9 cellular contexts compared by ENCODE assay signal in genomic region chr20:46350201-46350985, GRCh38. TPM values are rescaled to one million over a fixed set of nuclear protein-coding genes. Genes with fewer than 3 reads are reported as not detected.
DNase-seq lines count a peak whose midpoint lies in the region; ATAC-seq, FAIRE-seq and TF ChIP-seq lines count a peak whose summit lies in the region.
"Had no signal": no experiment of that assay in that cellular context is flagged by ENCODE, and none has a peak within 500 bp of the region (broad histone marks: within the 10 kb centered on the region; RNA-seq: fewer than 3 reads in every experiment).

No MANE protein-coding gene starts in this region.

- peak overlapping the region; percentile 64 to 78 (median 76) for H3K27ac Mint-ChIP-seq in CD4-positive, CD25-positive, alpha-beta regulatory T cell
- peak overlapping the region in 2 of 3 donors; percentile 78 to 86 for H3K27ac Mint-ChIP-seq in IgD-negative memory B cell

- CTCF ChIA-PET in HepG2 (lab: Yijun Ruan, JAX; ENCODE audit: low intra/inter-chr PET ratio, low total read pairs) = no interaction called here

- no peaks in the 10 kb centered on the region for H3K27me3 Mint-ChIP-seq in CD4-positive, CD25-positive, alpha-beta regulatory T cell
- H3K27me3 Mint-ChIP-seq in IgD-negative memory B cell = no peaks in the 10 kb centered on the region

- intact Hi-C loops in HepG2 (cut with micrococcal nuclease; ENCODE audit: unreplicated experiment) = no loop called here
- intact Hi-C loops in psoas muscle (cut with DNase I) = loop anchor here in 1 of 2 donors (1.0 kb wide), 1 partner anchor 220 kb away; no protein-coding TSS in a partner anchor
- intact Hi-C loops in ascending aorta (cut with DNase I) = no loop called here

- no peak overlapping the region for H2AFZ ChIP-seq in HepG2 (ENCODE audit: low read length)

- peaks cover 38% of the 10 kb centered on the region for H3K36me3 ChIP-seq in CD4-positive, CD25-positive, alpha-beta regulatory T cell (ENCODE audit: control insufficient read depth, insufficient read depth, low read length)
- peaks cover 33% of the 10 kb centered on the region for H3K36me3 ChIP-seq in adipocyte (ENCODE audit: control insufficient read depth, insufficient read depth, low read length, severe bottlenecking)
- peaks cover 17 to 19% of the 10 kb centered on the region in 2 experiments; a peak in 3 of 5 replicates for H3K36me3 ChIP-seq in HepG2 (replicated peaks in 1 of 2; ENCODE audit: control insufficient read depth in 1 of 2, insufficient read depth in 2 of 2, low read length in 2 of 2)
- peaks cover 0 to 58% of the 10 kb centered on the region in 2 donors for H3K36me3 ChIP-seq in psoas muscle (ENCODE audit: insufficient read depth in 1 of 2, low read depth in 1 of 2)
- peaks cover 11 to 26% of the 10 kb centered on the region in 2 donors for H3K36me3 ChIP-seq in ascending aorta

- ATAC-seq in CD4-positive, CD25-positive, alpha-beta regulatory T cell (ENCODE audit: low read depth in 2 of 2) = peak in 1 of 2 donors; percentile 32
- ATAC-seq in HepG2 = peak; percentile 11
- no peak for ATAC-seq in psoas muscle
- no peak for ATAC-seq in left lobe of liver

- H3K36me3 Mint-ChIP-seq in CD4-positive, CD25-positive, alpha-beta regulatory T cell = peaks cover 14% of the 10 kb centered on the region
- peaks cover 6% of the 10 kb centered on the region for H3K36me3 Mint-ChIP-seq in IgD-negative memory B cell

- H3K79me2 ChIP-seq in HepG2 (ENCODE audit: insufficient read depth, low read length) = no peaks in the 10 kb centered on the region

- H3K4me2 ChIP-seq in HepG2 (ENCODE audit: low read depth, low read length) = no peak overlapping the region; the same call in 1 of the 2 replicates

- in situ Hi-C loops in HepG2 (cut with HindIII; ENCODE audit: extremely low pct_ligation_motif_present, low pct_unique_long_range_greater_than_20kb) = loop anchor here (25.0 kb wide), 1 partner anchor 563 kb away; the partner anchor contains the start of genes DNTTIP1 and WFDC3

- H3K9ac ChIP-seq in adipocyte (ENCODE audit: low read length) = peak overlapping the region; percentile 47
- no peak overlapping the region for H3K9ac ChIP-seq in HepG2 (ENCODE audit: insufficient read depth, low read depth, low read length)

- H3K27ac ChIP-seq in CD4-positive, CD25-positive, alpha-beta regulatory T cell (ENCODE audit: insufficient read depth, low read length, poor library complexity, severe bottlenecking) = no peak overlapping the region
- peak overlapping the region; percentile 2 for H3K27ac ChIP-seq in HepG2 (ENCODE audit: extremely low read length, insufficient read depth, low read length)
- H3K27ac ChIP-seq in psoas muscle = no peak overlapping the region
- H3K27ac ChIP-seq in ascending aorta = no peak overlapping the region

- H3K4me1 Mint-ChIP-seq in CD4-positive, CD25-positive, alpha-beta regulatory T cell = peaks cover 0 to 24% (median 15%) of the 10 kb centered on the region in 4 donors
- H3K4me1 Mint-ChIP-seq in IgD-negative memory B cell = peaks cover 16 to 24% (median 19%) of the 10 kb centered on the region in 3 donors

- H3K4me1 ChIP-seq in CD4-positive, CD25-positive, alpha-beta regulatory T cell (ENCODE audit: control insufficient read depth, insufficient read depth, low read length, poor library complexity, severe bottlenecking) = no peaks in the 10 kb centered on the region
- H3K4me1 ChIP-seq in adipocyte (ENCODE audit: control insufficient read depth, insufficient read depth, low read length) = peaks cover 28% of the 10 kb centered on the region
- peaks cover 47% of the 10 kb centered on the region for H3K4me1 ChIP-seq in HepG2 (ENCODE audit: insufficient read depth, low read length)
- H3K4me1 ChIP-seq in psoas muscle = no peaks in the 10 kb centered on the region
- no peaks in the 10 kb centered on the region for H3K4me1 ChIP-seq in ascending aorta

- TF ChIP-seq CTCF in HepG2 (CRISPR knock-in tag; IDR thresholded peaks at IDR 0.05) = no peak
- no peak for TF ChIP-seq CTCF in psoas muscle (IDR thresholded peaks at IDR 0.05)
- TF ChIP-seq CTCF in ascending aorta (IDR thresholded peaks at IDR 0.05) = no peak

- DNase-seq in CD4-positive, CD25-positive, alpha-beta regulatory T cell = peak in 1 of 3 donors; percentile 38
- DNase-seq in GM19239 (ENCODE audit: insufficient read length, low spot score) (peak; percentile 76), adipocyte (ENCODE audit: low read depth) (peak; percentile 80), HepG2 (ENCODE audit: low spot score) (no peak), psoas muscle (no peak), ascending aorta (ENCODE audit: low spot score in 2 of 2) (no peak), left lobe of liver (ENCODE audit: low spot score) (no peak)

- FAIRE-seq in GM19239 (lab: Jason Lieb, UNC) (peak; percentile 79), HepG2 (lab: Jason Lieb, UNC) (no peak)

- TF ChIP-seq EP300 in HepG2 (IDR thresholded peaks at IDR 0.05; ENCODE audit: low read depth in 2 of 2, low read length in 2 of 2) (no peak), HepG2 (CRISPR knock-in tag; IDR thresholded peaks at IDR 0.05; ENCODE audit: borderline replicate concordance) (no peak)

- no peaks in the 10 kb centered on the region for H3K27me3 ChIP-seq in CD4-positive, CD25-positive, alpha-beta regulatory T cell (ENCODE audit: control insufficient read depth, insufficient read depth, low read length)
- no peaks in the 10 kb centered on the region for H3K27me3 ChIP-seq in adipocyte (replicated peaks; ENCODE audit: control insufficient read depth, insufficient read depth, low read length)
- no peaks in the 10 kb centered on the region for H3K27me3 ChIP-seq in HepG2 (ENCODE audit: control insufficient read depth in 1 of 2, insufficient read depth in 2 of 2, low read length in 2 of 2)
- H3K27me3 ChIP-seq in psoas muscle (ENCODE audit: insufficient read depth in 3 of 3, low read length in 2 of 3) = no peaks in the 10 kb centered on the region
- H3K27me3 ChIP-seq in ascending aorta = no peaks in the 10 kb centered on the region

- TF ChIP-seq POLR2A in HepG2 (IDR thresholded peaks at IDR 0.05; ENCODE audit: insufficient read depth in 1 of 2, low read depth in 2 of 2, low read length in 2 of 2) = no peak

- no peaks in the 10 kb centered on the region for H3K9me3 Mint-ChIP-seq in CD4-positive, CD25-positive, alpha-beta regulatory T cell
- H3K9me3 Mint-ChIP-seq in IgD-negative memory B cell = no peaks in the 10 kb centered on the region

- BruUV-seq in HepG2 (replicated peaks; lab: Mats Ljungman, UMichigan) = no TSS peak

- TF ChIP-seq RAD21 in HepG2 (CRISPR knock-in tag; IDR thresholded peaks at IDR 0.05) = no peak

- H3K4me3 Mint-ChIP-seq in CD4-positive, CD25-positive, alpha-beta regulatory T cell = no peak overlapping the region
- H3K4me3 Mint-ChIP-seq in IgD-negative memory B cell = peak overlapping the region in 3 of 4 donors; percentile 47 to 79 (median 63)

- H4K20me1 ChIP-seq in HepG2 (ENCODE audit: insufficient read depth, low read length) = no peaks in the 10 kb centered on the region; the same call in 1 of the 2 replicates

- WGBS in HepG2 (ENCODE audit: low lambda C conversion rate) = 80% methylated on average over 13 of the region's 13 CpGs
- WGBS in psoas muscle, 3 donors = 67 to 70% (median 68%) methylated on average over 13 of the region's 13 CpGs

- no peak overlapping the region for H3K4me3 ChIP-seq in CD4-positive, CD25-positive, alpha-beta regulatory T cell (ENCODE audit: low read depth, low read length)
- H3K4me3 ChIP-seq in adipocyte (ENCODE audit: low read length) = no peak overlapping the region
- H3K4me3 ChIP-seq in HepG2 (replicated peaks in 1 of 3; ENCODE audit: insufficient read depth in 1 of 3, low read depth in 2 of 3, low read length in 3 of 3) = no peak overlapping the region
- H3K4me3 ChIP-seq in psoas muscle = no peak overlapping the region
- no peak overlapping the region for H3K4me3 ChIP-seq in ascending aorta

- POLR2A ChIA-PET in HepG2 (lab: Yijun Ruan, JAX) = interaction anchor here (1.0 to 4.7 kb wide), 2 partner anchors 12 to 14 kb away, joined by 3 to 37 read pairs; no protein-coding TSS in a partner anchor

- no peaks in the 10 kb centered on the region for H3K9me3 ChIP-seq in CD4-positive, CD25-positive, alpha-beta regulatory T cell (ENCODE audit: control insufficient read depth in 2 of 2, low read length in 2 of 2)
- H3K9me3 ChIP-seq in adipocyte (ENCODE audit: control insufficient read depth, low read length) (no peaks in the 10 kb centered on the region), HepG2 (ENCODE audit: low read length) (no peaks in the 10 kb centered on the region), psoas muscle (no peaks in the 10 kb centered on the region), ascending aorta (no peaks in the 10 kb centered on the region)

RNA-seq across cellular contexts. Expression of gene CDH22, which starts 42.1 kb away (rescaled TPM):
- not detected for total RNA-seq in CD4-positive, CD25-positive, alpha-beta regulatory T cell
- polyA plus RNA-seq in CD4-positive, CD25-positive, alpha-beta regulatory T cell = not detected
- polyA plus RNA-seq in IgD-negative memory B cell = not detected
- not detected in 2 replicates for total RNA-seq in HepG2 (2016; rRNA removed; fragmentation: Illumina TruSeq; extraction: Trizol)
- total RNA-seq in HepG2 (2016; cell fraction: cytosol; rRNA removed; fragmentation: Illumina TruSeq; extraction: Trizol; ENCODE audit: low read depth) = not detected in 2 replicates
- not detected in 2 replicates for total RNA-seq in HepG2 (2016; cell fraction: insoluble cytoplasmic fraction; rRNA removed; fragmentation: Illumina TruSeq; extraction: Trizol)
- total RNA-seq in HepG2 (2016; cell fraction: membrane; rRNA removed; fragmentation: Illumina TruSeq; extraction: Trizol) = not detected in 2 replicates
- total RNA-seq in HepG2 (2016; cell fraction: nucleus; rRNA removed; fragmentation: Illumina TruSeq; extraction: Trizol) = not detected in 2 replicates
- polyA plus RNA-seq in HepG2 (2011; rRNA removed) = not detected in 2 replicates
- polyA plus RNA-seq in HepG2 (2011; cell fraction: cytosol; rRNA removed) = not detected in 2 replicates
- polyA plus RNA-seq in HepG2 (2011; cell fraction: nucleus; rRNA removed) = 0.10 TPM in 1 of 2 replicates, not detected in the other
- not detected in 2 replicates for polyA plus RNA-seq in HepG2 (2012)
- polyA plus RNA-seq in HepG2 (2016; cell fraction: cytosol; fragmentation: Illumina TruSeq; extraction: Trizol; ENCODE audit: low read depth) = not detected in 2 replicates
- polyA plus RNA-seq in HepG2 (2016; cell fraction: insoluble cytoplasmic fraction; fragmentation: Illumina TruSeq; extraction: Trizol; ENCODE audit: low read depth) = not detected in 2 replicates
- polyA plus RNA-seq in HepG2 (2016; cell fraction: membrane; fragmentation: Illumina TruSeq; extraction: Trizol; ENCODE audit: low read depth) = not detected in 2 replicates
- not detected in 2 replicates for polyA plus RNA-seq in HepG2 (2016; cell fraction: nucleus; fragmentation: Illumina TruSeq; extraction: Trizol; ENCODE audit: insufficient read depth, low read depth)
- 0.04 TPM in 1 of 2 replicates, not detected in the other for polyA minus RNA-seq in HepG2 (2011; rRNA and poly(A)+ RNA removed; ENCODE audit: low replicate concordance)
- polyA minus RNA-seq in HepG2 (2011; cell fraction: cytosol; rRNA and poly(A)+ RNA removed) = not detected in 2 replicates
- not detected in 2 replicates for polyA minus RNA-seq in HepG2 (2011; cell fraction: nucleus; rRNA and poly(A)+ RNA removed)
- total RNA-seq in psoas muscle = 1 to 10 TPM in 1 of 4 donors, under 1 TPM in 3; 0.11 to 1.4 (median 0.47) TPM
- polyA plus RNA-seq in psoas muscle = 1 to 10 TPM in 1 of 3 donors, under 1 TPM in 2; 0.17 to 1.2 (median 0.53) TPM
- total RNA-seq in ascending aorta = not detected
- total RNA-seq in left lobe of liver = 0.08 TPM
- total RNA-seq: SK-MEL-5 had no signal

RNA-seq across cellular contexts. Expression of gene ELMO2, which starts 56.0 kb away (rescaled TPM):
- 84.9 TPM for total RNA-seq in CD4-positive, CD25-positive, alpha-beta regulatory T cell
- 10 to 100 TPM; 37.7 to 56.1 (median 43.5) TPM for polyA plus RNA-seq in CD4-positive, CD25-positive, alpha-beta regulatory T cell
- 29.1 TPM for polyA plus RNA-seq in IgD-negative memory B cell
- total RNA-seq in HepG2 (2016; rRNA removed; fragmentation: Illumina TruSeq; extraction: Trizol) = 35.7 and 42.8 TPM in 2 replicates
- total RNA-seq in HepG2 (2016; cell fraction: cytosol; rRNA removed; fragmentation: Illumina TruSeq; extraction: Trizol; ENCODE audit: low read depth) = 13.2 and 13.6 TPM in 2 replicates
- 37.9 and 41.5 TPM in 2 replicates for total RNA-seq in HepG2 (2016; cell fraction: insoluble cytoplasmic fraction; rRNA removed; fragmentation: Illumina TruSeq; extraction: Trizol)
- 26.7 and 30.9 TPM in 2 replicates for total RNA-seq in HepG2 (2016; cell fraction: membrane; rRNA removed; fragmentation: Illumina TruSeq; extraction: Trizol)
- total RNA-seq in HepG2 (2016; cell fraction: nucleus; rRNA removed; fragmentation: Illumina TruSeq; extraction: Trizol) = 40.9 and 42.4 TPM in 2 replicates
- 30.6 and 41.5 TPM in 2 replicates for polyA plus RNA-seq in HepG2 (2011; rRNA removed)
- polyA plus RNA-seq in HepG2 (2011; cell fraction: cytosol; rRNA removed) = 30.0 and 34.9 TPM in 2 replicates
- 50.8 and 59.8 TPM in 2 replicates for polyA plus RNA-seq in HepG2 (2011; cell fraction: nucleus; rRNA removed)
- polyA plus RNA-seq in HepG2 (2012) = 29.1 and 29.9 TPM in 2 replicates
- polyA plus RNA-seq in HepG2 (2016; cell fraction: cytosol; fragmentation: Illumina TruSeq; extraction: Trizol; ENCODE audit: low read depth) = 3.6 and 4.5 TPM in 2 replicates
- 42.7 and 43.4 TPM in 2 replicates for polyA plus RNA-seq in HepG2 (2016; cell fraction: insoluble cytoplasmic fraction; fragmentation: Illumina TruSeq; extraction: Trizol; ENCODE audit: low read depth)
- 9.8 and 11.9 TPM in 2 replicates for polyA plus RNA-seq in HepG2 (2016; cell fraction: membrane; fragmentation: Illumina TruSeq; extraction: Trizol; ENCODE audit: low read depth)
- 92.2 and 100 TPM in 2 replicates for polyA plus RNA-seq in HepG2 (2016; cell fraction: nucleus; fragmentation: Illumina TruSeq; extraction: Trizol; ENCODE audit: insufficient read depth, low read depth)
- polyA minus RNA-seq in HepG2 (2011; rRNA and poly(A)+ RNA removed; ENCODE audit: low replicate concordance) = 68.1 and 91.6 TPM in 2 replicates
- polyA minus RNA-seq in HepG2 (2011; cell fraction: cytosol; rRNA and poly(A)+ RNA removed) = 23.7 and 37.7 TPM in 2 replicates
- polyA minus RNA-seq in HepG2 (2011; cell fraction: nucleus; rRNA and poly(A)+ RNA removed) = 38.2 and 50.8 TPM in 2 replicates
- total RNA-seq in psoas muscle = 10 to 100 TPM; 36.7 to 60.7 (median 40.3) TPM
- polyA plus RNA-seq in psoas muscle = 10 to 100 TPM; 21.2 to 49.4 (median 40.3) TPM
- total RNA-seq in ascending aorta = 77.5 TPM
- total RNA-seq in left lobe of liver = 16.4 TPM

Comparison
In these comparisons a context has a peak if more than half of its experiments do, and no peak if none do; other contexts are left out.
1. DNase-seq: peak in GM19239 (single experiment) and adipocyte (single experiment); none in HepG2 (single experiment), psoas muscle (0 of 2), ascending aorta (0 of 2) and left lobe of liver (single experiment).
2. H3K4me3 Mint-ChIP-seq: peak in IgD-negative memory B cell (3 of 4); none in CD4-positive, CD25-positive, alpha-beta regulatory T cell (0 of 4).